ENCODE assay signal across 11 cellular contexts in the genomic region with DNA sequence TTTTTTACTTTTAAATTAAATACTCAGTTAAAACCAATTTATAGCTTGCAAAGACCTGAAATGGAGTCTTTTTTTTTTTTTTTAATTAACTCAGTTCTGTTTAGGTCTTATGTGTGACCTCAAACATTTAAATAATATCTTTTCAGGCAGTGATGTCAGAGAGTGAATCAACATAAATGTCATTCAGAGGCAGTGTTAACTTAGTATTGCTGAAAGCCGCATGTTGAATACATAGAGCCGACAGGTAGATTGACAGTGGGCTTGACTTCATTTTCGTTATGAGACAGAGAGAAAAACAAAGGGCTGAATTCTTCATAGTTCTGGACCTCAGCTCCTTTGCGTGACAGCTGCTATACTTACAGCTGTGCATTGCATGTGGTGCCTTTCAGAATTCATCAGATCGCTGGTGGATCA. TPM values are rescaled to one million over a fixed set of nuclear protein-coding genes. Genes with fewer than 3 reads are reported as not detected.
A peak's percentile ranks its signal among the peaks of the same experiment; 100 is the strongest.
DNase-seq lines count a peak whose midpoint lies in the region; ATAC-seq and TF ChIP-seq lines count a peak whose summit lies in the region.
"Had no signal": no experiment of that assay in that cellular context is flagged by ENCODE, and none has a peak within 500 bp of the region (broad histone marks: within the 10 kb centered on the region; RNA-seq: fewer than 3 reads in every experiment).

No MANE protein-coding gene starts in this region.

- TF ChIP-seq CTCF in right atrium auricular region (IDR thresholded peaks at IDR 0.05): no peak

- H3K27ac Mint-ChIP-seq in CD8-positive, alpha-beta memory T cell: peak overlapping the region in 3 of 8 donors; percentile 34 to 88 (median 41)
- no peak overlapping the region for H3K27ac Mint-ChIP-seq in T-cell
- H3K27ac Mint-ChIP-seq in naive thymus-derived CD4-positive, alpha-beta T cell: peak overlapping the region in 3 of 9 donors; percentile 28 to 92 (median 52)

- no peaks in the 10 kb centered on the region for H3K9me3 Mint-ChIP-seq in CD8-positive, alpha-beta memory T cell
- no peaks in the 10 kb centered on the region for H3K9me3 Mint-ChIP-seq in T-cell
- peaks cover 0 to 3% (median 0%) of the 10 kb centered on the region in 11 donors for H3K9me3 Mint-ChIP-seq in naive thymus-derived CD4-positive, alpha-beta T cell
- H3K9me3 Mint-ChIP-seq: mesothelial cell of epicardium had no signal

- POLR2A ChIA-PET in CD8-positive, alpha-beta memory T cell (lab: Charles Lee): no interaction called here
- POLR2A ChIA-PET in T-cell (lab: Charles Lee): interaction anchor here (0.6 to 1.3 kb wide), 4 partner anchors 9 to 49 kb away, joined by 3 to 7 read pairs (median 4); no protein-coding TSS in a partner anchor
- POLR2A ChIA-PET in naive thymus-derived CD4-positive, alpha-beta T cell (lab: Charles Lee): interaction anchor here (1.3 to 1.6 kb wide), 3 partner anchors 10 to 18 kb away, joined by 3 to 7 read pairs (median 7); no protein-coding TSS in a partner anchor

- ATAC-seq in GM21515 (IDR thresholded peaks at IDR 0.05; ENCODE audit: unreplicated experiment) (peak; percentile 28), T-cell (replicated peaks in 1 of 4) (no peak), GM18498 (IDR thresholded peaks at IDR 0.05; ENCODE audit: unreplicated experiment) (no peak)
- ATAC-seq in naive thymus-derived CD4-positive, alpha-beta T cell: no peak
- ATAC-seq: upper lobe of right lung had no signal

- no peak for DNase-seq in CD8-positive, alpha-beta memory T cell
- no peak for DNase-seq in T-cell
- no peak for DNase-seq in naive thymus-derived CD4-positive, alpha-beta T cell
- DNase-seq in COLO668 (lab: John Stamatoyannopoulos, UW; ENCODE audit: unreplicated experiment): no peak
- no peak for DNase-seq in right atrium auricular region (ENCODE audit: low spot score)
- DNase-seq in medulla oblongata (ENCODE audit: extremely low spot score): no peak
- DNase-seq: T-helper 9 cell, upper lobe of right lung had no signal

- H3K4me1 ChIP-seq in CD8-positive, alpha-beta memory T cell (ENCODE audit: insufficient read depth, low read length): peaks cover 62% of the 10 kb centered on the region
- H3K4me1 ChIP-seq in naive thymus-derived CD4-positive, alpha-beta T cell (ENCODE audit: control insufficient read depth in 2 of 2, insufficient read depth in 2 of 2, low read length in 2 of 2): peaks cover 56 to 60% of the 10 kb centered on the region in 2 donors
- H3K4me1 ChIP-seq in right atrium auricular region: peaks cover 0 to 63% of the 10 kb centered on the region in 2 donors

- H3K27me3 ChIP-seq in CD8-positive, alpha-beta memory T cell (ENCODE audit: insufficient read depth, low read length, poor library complexity, severe bottlenecking): no peaks in the 10 kb centered on the region
- no peaks in the 10 kb centered on the region for H3K27me3 ChIP-seq in naive thymus-derived CD4-positive, alpha-beta T cell (ENCODE audit: control insufficient read depth in 2 of 2, insufficient read depth in 2 of 2, low read length in 2 of 2)
- no peaks in the 10 kb centered on the region for H3K27me3 ChIP-seq in right atrium auricular region
- H3K27me3 ChIP-seq: upper lobe of right lung had no signal

- no peak overlapping the region for H3K4me3 ChIP-seq in CD8-positive, alpha-beta memory T cell (ENCODE audit: low read length)
- H3K4me3 ChIP-seq in naive thymus-derived CD4-positive, alpha-beta T cell (ENCODE audit: low read length): peak overlapping the region; percentile 59
- H3K4me3 ChIP-seq in right atrium auricular region: no peak overlapping the region
- H3K4me3 ChIP-seq: upper lobe of right lung had no signal

- CTCF ChIA-PET in CD8-positive, alpha-beta memory T cell (lab: Charles Lee): interaction anchor here (0.7 to 1.6 kb wide), 2 partner anchors 21 to 51 kb away, joined by 3 to 5 read pairs; no protein-coding TSS in a partner anchor
- CTCF ChIA-PET in T-cell (lab: Charles Lee): interaction anchor here in 1 of 2 donors (0.6 to 1.3 kb wide), 5 partner anchors 9 to 1164 kb away, joined by 3 to 6 read pairs (median 3); no protein-coding TSS in a partner anchor
- CTCF ChIA-PET in naive thymus-derived CD4-positive, alpha-beta T cell (lab: Charles Lee): no interaction called here

- peaks cover 0 to 49% (median 5%) of the 10 kb centered on the region in 3 donors for H3K36me3 Mint-ChIP-seq in CD8-positive, alpha-beta memory T cell
- peaks cover 29% of the 10 kb centered on the region for H3K36me3 Mint-ChIP-seq in T-cell
- peaks cover 4 to 16% (median 10%) of the 10 kb centered on the region in 5 donors for H3K36me3 Mint-ChIP-seq in naive thymus-derived CD4-positive, alpha-beta T cell

- peak overlapping the region; percentile 28 to 98 (median 64) for H3K4me3 Mint-ChIP-seq in CD8-positive, alpha-beta memory T cell
- H3K4me3 Mint-ChIP-seq in T-cell: peak overlapping the region; percentile 28 to 95 (median 87)
- H3K4me3 Mint-ChIP-seq in naive thymus-derived CD4-positive, alpha-beta T cell: peak overlapping the region; percentile 35 to 98 (median 78)

- no peaks in the 10 kb centered on the region for H3K36me3 ChIP-seq in CD8-positive, alpha-beta memory T cell (ENCODE audit: insufficient read depth, low read length)
- peaks cover 0 to 22% (median 0%) of the 10 kb centered on the region in 3 experiments for H3K36me3 ChIP-seq in naive thymus-derived CD4-positive, alpha-beta T cell (ENCODE audit: control insufficient read depth in 2 of 3, insufficient read depth in 3 of 3, low read length in 3 of 3)
- no peaks in the 10 kb centered on the region for H3K36me3 ChIP-seq in right atrium auricular region
- H3K36me3 ChIP-seq: upper lobe of right lung had no signal

- no peaks in the 10 kb centered on the region for H3K9me3 ChIP-seq in CD8-positive, alpha-beta memory T cell (ENCODE audit: low read length)
- H3K9me3 ChIP-seq in naive thymus-derived CD4-positive, alpha-beta T cell (ENCODE audit: control insufficient read depth in 2 of 3, low read length in 3 of 3): no peaks in the 10 kb centered on the region
- no peaks in the 10 kb centered on the region for H3K9me3 ChIP-seq in right atrium auricular region
- H3K9me3 ChIP-seq: upper lobe of right lung had no signal

- intact Hi-C loops in naive thymus-derived CD4-positive, alpha-beta T cell (cut with micrococcal nuclease): no loop called here

- peaks cover 63 to 84% (median 82%) of the 10 kb centered on the region in 3 donors for H3K4me1 Mint-ChIP-seq in CD8-positive, alpha-beta memory T cell
- peaks cover 72 to 77% (median 73%) of the 10 kb centered on the region in 3 donors for H3K4me1 Mint-ChIP-seq in T-cell
- H3K4me1 Mint-ChIP-seq in naive thymus-derived CD4-positive, alpha-beta T cell: peaks cover 43 to 83% (median 76%) of the 10 kb centered on the region in 7 donors

- no peak overlapping the region for H3K27ac ChIP-seq in CD8-positive, alpha-beta memory T cell (ENCODE audit: low read depth, low read length)
- H3K27ac ChIP-seq in naive thymus-derived CD4-positive, alpha-beta T cell (ENCODE audit: low read depth, low read length): no peak overlapping the region
- no peak overlapping the region for H3K27ac ChIP-seq in right atrium auricular region
- H3K27ac ChIP-seq: upper lobe of right lung had no signal

- H3K27me3 Mint-ChIP-seq in CD8-positive, alpha-beta memory T cell: peaks cover 0 to 4% of the 10 kb centered on the region in 2 donors
- no peaks in the 10 kb centered on the region for H3K27me3 Mint-ChIP-seq in T-cell
- H3K27me3 Mint-ChIP-seq in naive thymus-derived CD4-positive, alpha-beta T cell: no peaks in the 10 kb centered on the region

RNA-seq across cellular contexts. Expression of a gene that starts 51.5 kb away (rescaled TPM):
- total RNA-seq in CD8-positive, alpha-beta memory T cell: 10 to 100 TPM; 67.9 to 70.1 TPM
- polyA plus RNA-seq in CD8-positive, alpha-beta memory T cell: 24.4 TPM
- total RNA-seq in T-cell: 100 to 1,000 TPM in 2 of 5 donors, 10 to 100 TPM in 3; 93.3 to 162 (median 99.4) TPM
- 100 to 1,000 TPM in 4 of 5 experiments, 10 to 100 TPM in 1; 58.3 to 142 (median 127) TPM for total RNA-seq in naive thymus-derived CD4-positive, alpha-beta T cell
- 10 to 100 TPM; 16.3 to 24.8 TPM for polyA plus RNA-seq in naive thymus-derived CD4-positive, alpha-beta T cell
- 10 to 100 TPM; 20.5 to 22.8 TPM for total RNA-seq in right atrium auricular region
